Comparison of ENCODE assay signal across 10 cellular contexts in the genomic region with DNA sequence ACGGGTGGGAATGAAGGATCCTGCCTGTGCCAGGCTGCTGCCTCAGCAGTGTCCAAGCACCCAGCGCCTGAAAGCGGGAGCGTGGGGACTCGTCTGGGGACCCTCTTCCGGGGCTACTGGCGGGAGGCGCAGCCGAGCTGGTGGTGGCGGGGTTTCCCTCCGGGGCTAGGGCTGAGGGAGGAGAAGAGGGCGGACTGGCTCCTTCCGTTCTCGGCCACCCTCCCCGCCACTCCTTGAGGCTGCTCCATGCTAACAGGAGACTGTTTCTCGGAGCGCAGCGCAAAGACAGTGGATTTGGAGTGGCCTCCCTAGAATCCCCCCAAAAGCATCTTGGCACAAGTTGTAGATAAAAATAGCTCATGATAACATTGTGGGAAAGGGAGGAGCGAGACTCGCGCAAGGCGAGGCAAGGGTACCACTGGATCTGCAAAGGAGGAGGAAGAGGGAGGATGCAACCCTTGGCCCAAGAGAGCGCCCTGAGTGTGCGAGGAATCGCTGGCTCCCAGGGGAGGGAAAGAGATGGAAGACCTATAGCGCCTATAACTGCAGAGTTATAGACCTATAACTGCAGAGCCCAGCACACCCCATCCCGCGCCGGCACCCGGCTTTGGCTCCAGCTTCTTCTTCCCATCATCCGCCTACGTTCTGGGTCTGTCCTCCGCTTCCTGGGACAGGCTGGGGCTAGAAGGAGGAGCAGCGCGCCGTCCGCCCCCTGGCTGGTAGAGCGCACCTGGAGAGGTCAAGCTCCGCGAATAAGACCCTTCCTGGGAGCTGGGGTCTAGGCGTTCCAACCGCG. TPM values are rescaled to one million over a fixed set of nuclear protein-coding genes. Genes with fewer than 3 reads are reported as not detected.
DNase-seq lines count a peak whose midpoint lies in the region; ATAC-seq, FAIRE-seq and TF ChIP-seq lines count a peak whose summit lies in the region.
"Had no signal": no experiment of that assay in that cellular context is flagged by ENCODE, and none has a peak within 500 bp of the region (broad histone marks: within the 10 kb centered on the region; RNA-seq: fewer than 3 reads in every experiment).

No MANE protein-coding gene starts in this region.

- peak overlapping the region in 1 of 2 donors; percentile 45 for H3K9ac ChIP-seq in stomach smooth muscle (ENCODE audit: low read length in 2 of 2)
- H3K9ac ChIP-seq: KMS-11 had no signal

- no peak for FAIRE-seq in bronchial epithelial cell (lab: Jason Lieb, UNC)

- ATAC-seq in right lobe of liver (no peak), HG03565 (IDR thresholded peaks at IDR 0.05; ENCODE audit: unreplicated experiment) (no peak)

- WGBS in right lobe of liver (ENCODE audit: insufficient coverage, low coverage, low lambda C conversion rate, missing lambda C conversion rate), result 3% methylated on average over 30 of the region's 43 CpGs

- H3K4me3 ChIP-seq in bronchial epithelial cell (ENCODE audit: low read depth, low read length) (peak overlapping the region; percentile 67), right lobe of liver (peak overlapping the region; percentile 37 to 45 (median 44)), stomach smooth muscle (ENCODE audit: low read length in 2 of 2) (peak overlapping the region; percentile 86 to 89)

- H3K27me3 ChIP-seq in bronchial epithelial cell (ENCODE audit: control insufficient read depth, insufficient read depth, low read length) (no peaks in the 10 kb centered on the region), right lobe of liver (no peaks in the 10 kb centered on the region), stomach smooth muscle (ENCODE audit: control insufficient read depth in 1 of 2, insufficient read depth in 2 of 2, low read length in 2 of 2) (peaks cover 0 to 8% of the 10 kb centered on the region in 2 donors)

- no peak overlapping the region for H3K27ac ChIP-seq in right lobe of liver
- H3K27ac ChIP-seq in stomach smooth muscle (ENCODE audit: low read length), result no peak overlapping the region
- H3K27ac ChIP-seq: 22Rv1, KMS-11 had no signal

- H3K9me3 ChIP-seq in right lobe of liver (no peaks in the 10 kb centered on the region), stomach smooth muscle (ENCODE audit: control insufficient read depth in 2 of 2, low read length in 2 of 2) (no peaks in the 10 kb centered on the region)

- TF ChIP-seq CTCF in bronchial epithelial cell (IDR thresholded peaks at IDR 0.05; ENCODE audit: insufficient read depth, low read length, severe bottlenecking), result no peak
- TF ChIP-seq CTCF in right lobe of liver (IDR thresholded peaks at IDR 0.05), result no peak

- DNase-seq in DMS 273 (lab: John Stamatoyannopoulos, UW; ENCODE audit: unreplicated experiment) (peak; percentile 15), DMS 273 treated with DMSO at 0.1 percent for 48 hours (lab: John Stamatoyannopoulos, UW) (no peak), bronchial epithelial cell (ENCODE audit: low read depth) (no peak), right lobe of liver (peak in 1 of 3 donors; percentile 17), UCSD-AML1 (lab: John Stamatoyannopoulos, UW; ENCODE audit: unreplicated experiment) (no peak), RKO (ENCODE audit: low spot score) (no peak)

- intact Hi-C loops in right lobe of liver (cut with DNase I), result no loop called here

- TF ChIP-seq POLR2A in right lobe of liver (IDR thresholded peaks at IDR 0.05), result no peak

- H3K36me3 ChIP-seq in bronchial epithelial cell (ENCODE audit: control insufficient read depth, insufficient read depth, low read length) (no peaks in the 10 kb centered on the region), right lobe of liver (no peaks in the 10 kb centered on the region), stomach smooth muscle (ENCODE audit: control insufficient read depth in 2 of 2, insufficient read depth in 2 of 2, low read length in 2 of 2) (no peaks in the 10 kb centered on the region)

- peaks cover 0 to 8% (median 0%) of the 10 kb centered on the region in 4 donors for H3K4me1 ChIP-seq in right lobe of liver
- H3K4me1 ChIP-seq in stomach smooth muscle (ENCODE audit: control insufficient read depth, insufficient read depth, low read length), result peaks cover 24% of the 10 kb centered on the region

RNA-seq across cellular contexts. Expression of a gene that starts 1.3 kb away (rescaled TPM):
- total RNA-seq in bronchial epithelial cell, result 1.8 and 2.4 TPM in 2 replicates
- total RNA-seq in right lobe of liver, result 1 to 10 TPM in 1 of 6 experiments, under 1 TPM in 5; 0.11 to 1.2 (median 0.25) TPM
